1 cellular context compared by ENCODE assay signal in genomic region chr18:49018553-49018943, GRCh38.
TF ChIP-seq lines count a peak whose summit lies in the region.

No MANE protein-coding gene starts in this region.

TF ChIP-seq in H1, 55 proteins besides CTCF, POLR2A, EP300 and RAD21 (continued from another document):
- TF ChIP-seq CBX8 (IDR thresholded peaks at IDR 0.05; ENCODE audit: borderline replicate concordance, low read depth, low read length) = no peak
- TF ChIP-seq BRCA1 (IDR thresholded peaks at IDR 0.05; ENCODE audit: low read depth, low read length) = no peak
- TF ChIP-seq BACH1 (IDR thresholded peaks at IDR 0.05; ENCODE audit: low read length) = no peak
- TF ChIP-seq GABPA (IDR thresholded peaks at IDR 0.05; ENCODE audit: borderline replicate concordance, insufficient read depth, low read length) = no peak
- TF ChIP-seq, protein P1, sequence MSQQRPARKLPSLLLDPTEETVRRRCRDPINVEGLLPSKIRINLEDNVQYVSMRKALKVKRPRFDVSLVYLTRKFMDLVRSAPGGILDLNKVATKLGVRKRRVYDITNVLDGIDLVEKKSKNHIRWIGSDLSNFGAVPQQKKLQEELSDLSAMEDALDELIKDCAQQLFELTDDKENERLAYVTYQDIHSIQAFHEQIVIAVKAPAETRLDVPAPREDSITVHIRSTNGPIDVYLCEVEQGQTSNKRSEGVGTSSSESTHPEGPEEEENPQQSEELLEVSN (IDR thresholded peaks at IDR 0.05) = no peak
- no peak for TF ChIP-seq CHD1 (IDR thresholded peaks at IDR 0.05; ENCODE audit: low read depth, low read length)
- no peak for TF ChIP-seq RNF2 (IDR thresholded peaks at IDR 0.05; ENCODE audit: borderline replicate concordance, low read depth, low read length, missing control alignments, poor library complexity, severe bottlenecking)
- no peak for TF ChIP-seq TEAD4 (IDR thresholded peaks at IDR 0.05; ENCODE audit: low read depth, low read length)
- TF ChIP-seq TBP (IDR thresholded peaks at IDR 0.05; ENCODE audit: low read depth, low read length) = no peak
- no peak for TF ChIP-seq RFX5 (IDR thresholded peaks at IDR 0.05; ENCODE audit: borderline replicate concordance, low read depth, low read length)
- no peak for TF ChIP-seq SRF (IDR thresholded peaks at IDR 0.05; ENCODE audit: low read depth, low read length)
- TF ChIP-seq KDM4A (IDR thresholded peaks at IDR 0.05; ENCODE audit: low read depth, low read length, severe bottlenecking) = no peak
- TF ChIP-seq CHD2 (IDR thresholded peaks at IDR 0.05; ENCODE audit: low read length) = no peak
- TF ChIP-seq SUZ12 (IDR thresholded peaks at IDR 0.05; ENCODE audit: low read length) = no peak
- no peak for TF ChIP-seq PHF8 (conservative IDR thresholded peaks at IDR 0.05; ENCODE audit: low read depth, low read length)
- TF ChIP-seq RBBP5 (IDR thresholded peaks at IDR 0.05; ENCODE audit: borderline replicate concordance, low read depth, low read length) = no peak
